ENCODE assay signal across 8 cellular contexts in genomic region chr21:34614693-34615486, GRCh38. TPM values are rescaled to one million over a fixed set of nuclear protein-coding genes. Genes with fewer than 3 reads are reported as not detected.
DNase-seq lines count a peak whose midpoint lies in the region; ATAC-seq and TF ChIP-seq lines count a peak whose summit lies in the region.

RCAN1 (minus strand) TSS chr21:34615113; CDS start chr21:34615011, 102 bp downstream.

- peak within 1 kb of the TSS; percentile 24 for H3K14ac ChIP-seq in trophoblast cell (ENCODE audit: low read length)

- H2BK120ac ChIP-seq in trophoblast cell (ENCODE audit: insufficient read depth, low read length, poor library complexity), result no peak within 1 kb of the TSS

- peaks cover 27 to 31% (median 28%) of the 10 kb centered on the region in 3 donors for H3K4me1 Mint-ChIP-seq in T-cell

- no peak within 1 kb of the TSS for H3K4ac ChIP-seq in trophoblast cell (ENCODE audit: low read depth, low read length)

- ATAC-seq in HG02840 (IDR thresholded peaks at IDR 0.05; ENCODE audit: low FRiP score, unreplicated experiment), result peak; percentile 97
- peak; percentile 95 to 98 (median 95) for ATAC-seq in T-cell (replicated peaks in 1 of 4)

- H3K4me3 Mint-ChIP-seq in T-cell, result peak within 1 kb of the TSS; percentile 84 to 90 (median 87)

- intact Hi-C loops in adrenal gland (cut with DNase I), result no loop called here
- intact Hi-C loops in cardiac septum (cut with DNase I), result no loop called here

- H3K9me3 Mint-ChIP-seq in T-cell, result no peaks in the 10 kb centered on the region

- H3K4me1 ChIP-seq in adrenal gland (replicated peaks in 1 of 2) (peaks cover 7 to 24% of the 10 kb centered on the region in 2 donors), trophoblast cell (ENCODE audit: control insufficient read depth in 1 of 2, insufficient read depth in 2 of 2, low read length in 2 of 2) (peaks cover 5 to 6% of the 10 kb centered on the region in 2 experiments), tibial nerve (peaks cover 0 to 29% (median 16%) of the 10 kb centered on the region in 4 donors)

- no peaks in the 10 kb centered on the region for H3K36me3 Mint-ChIP-seq in T-cell

- peaks cover 3% of the 10 kb centered on the region for H3K79me1 ChIP-seq in trophoblast cell (ENCODE audit: low read length)

- peak within 1 kb of the TSS; percentile 75 for H3K4me2 ChIP-seq in trophoblast cell (ENCODE audit: low read length)

- DNase-seq in GM13976 (ENCODE audit: low spot score) (peak; percentile 93), NCI-H1436 (lab: John Stamatoyannopoulos, UW) (peak; percentile 90), T-cell (peak; percentile 69 to 89 (median 82)), adrenal gland (peak; percentile 90 to 95 (median 92)), cardiac septum (ENCODE audit: low spot score) (peak; percentile 96), trophoblast cell (peak; percentile 89 to 93), tibial nerve (ENCODE audit: low spot score in 2 of 2) (peak; percentile 79 to 88)

- H3K4me3 ChIP-seq in adrenal gland (peak within 1 kb of the TSS; percentile 40 to 99 (median 82)), trophoblast cell (ENCODE audit: low read depth, low read length) (peak within 1 kb of the TSS; percentile 89), tibial nerve (peak within 1 kb of the TSS; percentile 64 to 87 (median 78))

- H3K27ac Mint-ChIP-seq in T-cell, result peak within 1 kb of the TSS; percentile 90 to 96

- no peak within 1 kb of the TSS for H3K23ac ChIP-seq in trophoblast cell (ENCODE audit: low read length)

- 0 to 1% (median 0%) methylated on average over 1 to 109 of the region's 109 CpGs; no CpG with 5 or more reads in 1 of the 4 donors for WGBS in adrenal gland, 4 donors
- WGBS in trophoblast cell (ENCODE audit: extremely low coverage, insufficient coverage, insufficient read length), result no CpG with 5 or more reads among the region's 109 CpGs
- WGBS in tibial nerve, 2 donors, result 0% methylated on average over 26 to 89 of the region's 109 CpGs

- no peak within 1 kb of the TSS for H4K12ac ChIP-seq in trophoblast cell (ENCODE audit: low read depth, low read length)

- peak within 1 kb of the TSS; percentile 21 to 91 (median 73) for H3K27ac ChIP-seq in adrenal gland
- H3K27ac ChIP-seq in trophoblast cell (ENCODE audit: low read depth, low read length), result no peak within 1 kb of the TSS
- peak within 1 kb of the TSS; percentile 67 to 89 (median 85) for H3K27ac ChIP-seq in tibial nerve

- H3K79me2 ChIP-seq in trophoblast cell (ENCODE audit: control insufficient read depth, insufficient read depth, low read length, poor library complexity), result no peaks in the 10 kb centered on the region

- H3K18ac ChIP-seq in trophoblast cell (ENCODE audit: low read length), result peak within 1 kb of the TSS; percentile 67

- in situ Hi-C loops in GM13976 (cut with MboI; ENCODE audit: low sequenced_read_pairs, unreplicated experiment), result loop anchor here (25.0 kb wide), 1 partner anchor 703 kb away; the partner anchor contains the start of gene ATP5PO

- H2BK12ac ChIP-seq in trophoblast cell (ENCODE audit: low read length), result no peak within 1 kb of the TSS

- POLR2A ChIA-PET in T-cell (lab: Charles Lee), result interaction anchor here in 1 of 2 donors (0.6 kb wide), 1 partner anchor 683 kb away, joined by 4 read pairs; no protein-coding TSS in a partner anchor

- peak in 1 of 2 donors; percentile 73 for TF ChIP-seq EP300 in tibial nerve (IDR thresholded peaks at IDR 0.05)

- no peak for TF ChIP-seq CTCF in GM13976 (IDR thresholded peaks at IDR 0.05; ENCODE audit: borderline replicate concordance, control extremely low read depth, extremely low read depth, insufficient read depth, missing control alignments)
- TF ChIP-seq CTCF in adrenal gland (IDR thresholded peaks at IDR 0.05), result no peak
- TF ChIP-seq CTCF in tibial nerve (IDR thresholded peaks at IDR 0.05), result peak in 1 of 5 experiments; percentile 63

- H3K27me3 ChIP-seq in adrenal gland (no peaks in the 10 kb centered on the region), trophoblast cell (ENCODE audit: insufficient read depth, low read length) (peaks cover 8% of the 10 kb centered on the region), tibial nerve (no peaks in the 10 kb centered on the region)

- H3K9me3 ChIP-seq in adrenal gland (replicated peaks in 1 of 3) (no peaks in the 10 kb centered on the region), trophoblast cell (ENCODE audit: insufficient read depth, low read depth, low read length) (peaks cover 3% of the 10 kb centered on the region), tibial nerve (no peaks in the 10 kb centered on the region)

- H2AFZ ChIP-seq in trophoblast cell (ENCODE audit: insufficient read depth, low read length, poor library complexity), result peak within 1 kb of the TSS; percentile 91

- peak within 1 kb of the TSS; percentile 82 for H4K8ac ChIP-seq in trophoblast cell (ENCODE audit: low read depth, low read length)

- H2AK5ac ChIP-seq in trophoblast cell (ENCODE audit: low read length), result no peak within 1 kb of the TSS

- H4K91ac ChIP-seq in trophoblast cell (ENCODE audit: low read depth, low read length), result peak within 1 kb of the TSS; percentile 7

- H2BK5ac ChIP-seq in trophoblast cell (ENCODE audit: low read depth, low read length, poor library complexity), result no peak within 1 kb of the TSS

- H3K27me3 Mint-ChIP-seq in T-cell, result peaks cover 0 to 2% of the 10 kb centered on the region in 2 donors

- peak within 1 kb of the TSS; percentile 9 for H3K9ac ChIP-seq in trophoblast cell (ENCODE audit: low read length)

- peak; percentile 19 to 32 for TF ChIP-seq POLR2A in adrenal gland (IDR thresholded peaks at IDR 0.05)
- TF ChIP-seq POLR2A in tibial nerve (IDR thresholded peaks at IDR 0.05), result peak in 1 of 2 donors; percentile 25

- CTCF ChIA-PET in T-cell (lab: Charles Lee), result no interaction called here

- H3K36me3 ChIP-seq in adrenal gland (replicated peaks in 1 of 2), result no peaks in the 10 kb centered on the region
- no peaks in the 10 kb centered on the region for H3K36me3 ChIP-seq in trophoblast cell (ENCODE audit: control insufficient read depth in 1 of 2, insufficient read depth in 2 of 2, low read length in 2 of 2)
- H3K36me3 ChIP-seq in tibial nerve, result no peaks in the 10 kb centered on the region

RNA-seq across cellular contexts. Expression of gene RCAN1, which starts in this region (rescaled TPM):
- total RNA-seq in T-cell, result 1 to 10 TPM; 5.2 to 8.2 (median 5.8) TPM
- total RNA-seq in adrenal gland, result 10 to 100 TPM; 13.6 to 74.4 (median 24.2) TPM
- 10 to 100 TPM; 17.8 to 26.5 (median 22.1) TPM for polyA plus RNA-seq in adrenal gland
- 158 TPM for total RNA-seq in cardiac septum
- polyA plus RNA-seq in trophoblast cell (2013), result 25.1 and 27.0 TPM in 2 replicates
- total RNA-seq in tibial nerve, result 10 to 100 TPM; 51.8 to 71.2 (median 66.7) TPM
